In genomic region chr21:37365657-37366487, GRCh38 we compare ENCODE assay signal across 1 cellular context.
TF ChIP-seq lines count a peak whose summit lies in the region.

No MANE protein-coding gene starts in this region.

TF ChIP-seq in GM12878, 131 proteins besides CTCF, POLR2A, EP300 and RAD21 (continues in another document):
- TF ChIP-seq, protein P1, sequence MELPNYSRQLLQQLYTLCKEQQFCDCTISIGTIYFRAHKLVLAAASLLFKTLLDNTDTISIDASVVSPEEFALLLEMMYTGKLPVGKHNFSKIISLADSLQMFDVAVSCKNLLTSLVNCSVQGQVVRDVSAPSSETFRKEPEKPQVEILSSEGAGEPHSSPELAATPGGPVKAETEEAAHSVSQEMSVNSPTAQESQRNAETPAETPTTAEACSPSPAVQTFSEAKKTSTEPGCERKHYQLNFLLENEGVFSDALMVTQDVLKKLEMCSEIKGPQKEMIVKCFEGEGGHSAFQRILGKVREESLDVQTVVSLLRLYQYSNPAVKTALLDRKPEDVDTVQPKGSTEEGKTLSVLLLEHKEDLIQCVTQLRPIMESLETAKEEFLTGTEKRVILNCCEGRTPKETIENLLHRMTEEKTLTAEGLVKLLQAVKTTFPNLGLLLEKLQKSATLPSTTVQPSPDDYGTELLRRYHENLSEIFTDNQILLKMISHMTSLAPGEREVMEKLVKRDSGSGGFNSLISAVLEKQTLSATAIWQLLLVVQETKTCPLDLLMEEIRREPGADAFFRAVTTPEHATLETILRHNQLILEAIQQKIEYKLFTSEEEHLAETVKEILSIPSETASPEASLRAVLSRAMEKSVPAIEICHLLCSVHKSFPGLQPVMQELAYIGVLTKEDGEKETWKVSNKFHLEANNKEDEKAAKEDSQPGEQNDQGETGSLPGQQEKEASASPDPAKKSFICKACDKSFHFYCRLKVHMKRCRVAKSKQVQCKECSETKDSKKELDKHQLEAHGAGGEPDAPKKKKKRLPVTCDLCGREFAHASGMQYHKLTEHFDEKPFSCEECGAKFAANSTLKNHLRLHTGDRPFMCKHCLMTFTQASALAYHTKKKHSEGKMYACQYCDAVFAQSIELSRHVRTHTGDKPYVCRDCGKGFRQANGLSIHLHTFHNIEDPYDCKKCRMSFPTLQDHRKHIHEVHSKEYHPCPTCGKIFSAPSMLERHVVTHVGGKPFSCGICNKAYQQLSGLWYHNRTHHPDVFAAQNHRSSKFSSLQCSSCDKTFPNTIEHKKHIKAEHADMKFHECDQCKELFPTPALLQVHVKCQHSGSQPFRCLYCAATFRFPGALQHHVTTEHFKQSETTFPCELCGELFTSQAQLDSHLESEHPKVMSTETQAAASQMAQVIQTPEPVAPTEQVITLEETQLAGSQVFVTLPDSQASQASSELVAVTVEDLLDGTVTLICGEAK (IDR thresholded peaks at IDR 0.05; ENCODE audit: borderline replicate concordance): no peak
- peak; percentile 78; the same call in 1 of the 2 replicates for TF ChIP-seq ZNF207 (IDR thresholded peaks at IDR 0.05; ENCODE audit: borderline replicate concordance)
- peak; percentile 81 for TF ChIP-seq DPF2 (IDR thresholded peaks at IDR 0.05)
- no peak for TF ChIP-seq EZH2 (IDR thresholded peaks at IDR 0.05; ENCODE audit: borderline replicate concordance, control insufficient read depth, low read depth, low read length)
- no peak for TF ChIP-seq NFXL1 (IDR thresholded peaks at IDR 0.05; ENCODE audit: borderline replicate concordance)
- TF ChIP-seq PML (IDR thresholded peaks at IDR 0.05; ENCODE audit: low read length): 0 out of 2 replicates have a peak, but pooled peaks have one; percentile 34
- TF ChIP-seq, protein P2, sequence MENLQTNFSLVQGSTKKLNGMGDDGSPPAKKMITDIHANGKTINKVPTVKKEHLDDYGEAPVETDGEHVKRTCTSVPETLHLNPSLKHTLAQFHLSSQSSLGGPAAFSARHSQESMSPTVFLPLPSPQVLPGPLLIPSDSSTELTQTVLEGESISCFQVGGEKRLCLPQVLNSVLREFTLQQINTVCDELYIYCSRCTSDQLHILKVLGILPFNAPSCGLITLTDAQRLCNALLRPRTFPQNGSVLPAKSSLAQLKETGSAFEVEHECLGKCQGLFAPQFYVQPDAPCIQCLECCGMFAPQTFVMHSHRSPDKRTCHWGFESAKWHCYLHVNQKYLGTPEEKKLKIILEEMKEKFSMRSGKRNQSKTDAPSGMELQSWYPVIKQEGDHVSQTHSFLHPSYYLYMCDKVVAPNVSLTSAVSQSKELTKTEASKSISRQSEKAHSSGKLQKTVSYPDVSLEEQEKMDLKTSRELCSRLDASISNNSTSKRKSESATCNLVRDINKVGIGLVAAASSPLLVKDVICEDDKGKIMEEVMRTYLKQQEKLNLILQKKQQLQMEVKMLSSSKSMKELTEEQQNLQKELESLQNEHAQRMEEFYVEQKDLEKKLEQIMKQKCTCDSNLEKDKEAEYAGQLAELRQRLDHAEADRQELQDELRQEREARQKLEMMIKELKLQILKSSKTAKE (IDR thresholded peaks at IDR 0.05; ENCODE audit: low read depth, poor library complexity, severe bottlenecking): no peak
- no peak for TF ChIP-seq ETV6 (conservative IDR thresholded peaks at IDR 0.05 in 1 of 2, IDR thresholded peaks at IDR 0.05 in 1 of 2; ENCODE audit: borderline replicate concordance in 1 of 2, low read depth in 1 of 2)
- peak; percentile 38; the same call in 1 of the 2 replicates for TF ChIP-seq NR2F1 (conservative IDR thresholded peaks at IDR 0.05)
- TF ChIP-seq KAT2A (conservative IDR thresholded peaks at IDR 0.05; ENCODE audit: control insufficient read depth, low read depth, low read length): no peak
- TF ChIP-seq NRF1 (conservative IDR thresholded peaks at IDR 0.05; ENCODE audit: low read depth, low read length): no peak
- TF ChIP-seq YBX1 (IDR thresholded peaks at IDR 0.05): no peak
- peak; percentile 86 for TF ChIP-seq BACH1 (IDR thresholded peaks at IDR 0.05; ENCODE audit: borderline replicate concordance)
- no peak for TF ChIP-seq JUND (IDR thresholded peaks at IDR 0.05; ENCODE audit: low read depth, low read length)
- TF ChIP-seq CHD4 (IDR thresholded peaks at IDR 0.05): no peak
- TF ChIP-seq STAT1 (conservative IDR thresholded peaks at IDR 0.05): no peak
- no peak for TF ChIP-seq HDAC6 (IDR thresholded peaks at IDR 0.05; ENCODE audit: unreplicated experiment)
- TF ChIP-seq YY1 (IDR thresholded peaks at IDR 0.05; ENCODE audit: low read depth, low read length): peak; percentile 81
- TF ChIP-seq GABPA (IDR thresholded peaks at IDR 0.05; ENCODE audit: low read depth): no peak
- TF ChIP-seq BHLHE40 (IDR thresholded peaks at IDR 0.05; ENCODE audit: borderline replicate concordance in 1 of 2, low read depth in 2 of 2, low read length in 1 of 2): peak in 1 of 2 experiments; percentile 25; a peak in 2 of 4 replicates
- 0 out of 2 replicates have a peak, but pooled peaks have one; percentile 50 for TF ChIP-seq MLLT1 (IDR thresholded peaks at IDR 0.05)
- TF ChIP-seq, protein P3, sequence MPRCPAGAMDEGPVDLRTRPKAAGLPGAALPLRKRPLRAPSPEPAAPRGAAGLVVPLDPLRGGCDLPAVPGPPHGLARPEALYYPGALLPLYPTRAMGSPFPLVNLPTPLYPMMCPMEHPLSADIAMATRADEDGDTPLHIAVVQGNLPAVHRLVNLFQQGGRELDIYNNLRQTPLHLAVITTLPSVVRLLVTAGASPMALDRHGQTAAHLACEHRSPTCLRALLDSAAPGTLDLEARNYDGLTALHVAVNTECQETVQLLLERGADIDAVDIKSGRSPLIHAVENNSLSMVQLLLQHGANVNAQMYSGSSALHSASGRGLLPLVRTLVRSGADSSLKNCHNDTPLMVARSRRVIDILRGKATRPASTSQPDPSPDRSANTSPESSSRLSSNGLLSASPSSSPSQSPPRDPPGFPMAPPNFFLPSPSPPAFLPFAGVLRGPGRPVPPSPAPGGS (IDR thresholded peaks at IDR 0.05; ENCODE audit: borderline replicate concordance, insufficient read depth, low read depth, low read length, poor library complexity, severe bottlenecking): no peak
- no peak for TF ChIP-seq NFIC (IDR thresholded peaks at IDR 0.05; ENCODE audit: low read depth, low read length)
- peak; percentile 79 for TF ChIP-seq SMARCA5 (IDR thresholded peaks at IDR 0.05)
- TF ChIP-seq EED (IDR thresholded peaks at IDR 0.05; ENCODE audit: low read depth): peak; percentile 37
- TF ChIP-seq, protein P4, sequence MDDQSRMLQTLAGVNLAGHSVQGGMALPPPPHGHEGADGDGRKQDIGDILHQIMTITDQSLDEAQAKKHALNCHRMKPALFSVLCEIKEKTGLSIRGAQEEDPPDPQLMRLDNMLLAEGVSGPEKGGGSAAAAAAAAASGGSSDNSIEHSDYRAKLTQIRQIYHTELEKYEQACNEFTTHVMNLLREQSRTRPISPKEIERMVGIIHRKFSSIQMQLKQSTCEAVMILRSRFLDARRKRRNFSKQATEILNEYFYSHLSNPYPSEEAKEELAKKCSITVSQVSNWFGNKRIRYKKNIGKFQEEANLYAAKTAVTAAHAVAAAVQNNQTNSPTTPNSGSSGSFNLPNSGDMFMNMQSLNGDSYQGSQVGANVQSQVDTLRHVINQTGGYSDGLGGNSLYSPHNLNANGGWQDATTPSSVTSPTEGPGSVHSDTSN (IDR thresholded peaks at IDR 0.05; ENCODE audit: insufficient replicate concordance, low read depth, low read length): no peak
- no peak for TF ChIP-seq SP1 (IDR thresholded peaks at IDR 0.05; ENCODE audit: low read depth, low read length)
- TF ChIP-seq ZNF217 (IDR thresholded peaks at IDR 0.05): peak; percentile 76
- TF ChIP-seq SMAD5 (IDR thresholded peaks at IDR 0.05; ENCODE audit: low read depth): no peak; the same call in 1 of the 2 replicates
- TF ChIP-seq GATAD2B (conservative IDR thresholded peaks at IDR 0.05; ENCODE audit: low read depth): peak; percentile 82
- TF ChIP-seq ZBED1 (IDR thresholded peaks at IDR 0.05; ENCODE audit: borderline replicate concordance): no peak
- TF ChIP-seq POU2F2 (IDR thresholded peaks at IDR 0.05; ENCODE audit: borderline replicate concordance, low read depth, low read length): peak; percentile 48; the same call in 1 of the 3 replicates
- no peak for TF ChIP-seq SIN3A (IDR thresholded peaks at IDR 0.05; ENCODE audit: low read depth, low read length)
- TF ChIP-seq MEF2A (IDR thresholded peaks at IDR 0.05; ENCODE audit: insufficient read depth, low read depth, low read length): no peak
- TF ChIP-seq, protein P5, sequence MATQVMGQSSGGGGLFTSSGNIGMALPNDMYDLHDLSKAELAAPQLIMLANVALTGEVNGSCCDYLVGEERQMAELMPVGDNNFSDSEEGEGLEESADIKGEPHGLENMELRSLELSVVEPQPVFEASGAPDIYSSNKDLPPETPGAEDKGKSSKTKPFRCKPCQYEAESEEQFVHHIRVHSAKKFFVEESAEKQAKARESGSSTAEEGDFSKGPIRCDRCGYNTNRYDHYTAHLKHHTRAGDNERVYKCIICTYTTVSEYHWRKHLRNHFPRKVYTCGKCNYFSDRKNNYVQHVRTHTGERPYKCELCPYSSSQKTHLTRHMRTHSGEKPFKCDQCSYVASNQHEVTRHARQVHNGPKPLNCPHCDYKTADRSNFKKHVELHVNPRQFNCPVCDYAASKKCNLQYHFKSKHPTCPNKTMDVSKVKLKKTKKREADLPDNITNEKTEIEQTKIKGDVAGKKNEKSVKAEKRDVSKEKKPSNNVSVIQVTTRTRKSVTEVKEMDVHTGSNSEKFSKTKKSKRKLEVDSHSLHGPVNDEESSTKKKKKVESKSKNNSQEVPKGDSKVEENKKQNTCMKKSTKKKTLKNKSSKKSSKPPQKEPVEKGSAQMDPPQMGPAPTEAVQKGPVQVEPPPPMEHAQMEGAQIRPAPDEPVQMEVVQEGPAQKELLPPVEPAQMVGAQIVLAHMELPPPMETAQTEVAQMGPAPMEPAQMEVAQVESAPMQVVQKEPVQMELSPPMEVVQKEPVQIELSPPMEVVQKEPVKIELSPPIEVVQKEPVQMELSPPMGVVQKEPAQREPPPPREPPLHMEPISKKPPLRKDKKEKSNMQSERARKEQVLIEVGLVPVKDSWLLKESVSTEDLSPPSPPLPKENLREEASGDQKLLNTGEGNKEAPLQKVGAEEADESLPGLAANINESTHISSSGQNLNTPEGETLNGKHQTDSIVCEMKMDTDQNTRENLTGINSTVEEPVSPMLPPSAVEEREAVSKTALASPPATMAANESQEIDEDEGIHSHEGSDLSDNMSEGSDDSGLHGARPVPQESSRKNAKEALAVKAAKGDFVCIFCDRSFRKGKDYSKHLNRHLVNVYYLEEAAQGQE (IDR thresholded peaks at IDR 0.05; ENCODE audit: low read depth, low read length): no peak
- TF ChIP-seq IKZF2 (IDR thresholded peaks at IDR 0.05): peak; percentile 33 to 40; a peak in 2 of 4 replicates
- 0 out of 2 replicates have a peak, but pooled peaks have one; percentile 25 for TF ChIP-seq TCF3 (IDR thresholded peaks at IDR 0.05; ENCODE audit: borderline replicate concordance, insufficient read depth, low read depth, low read length)
- peak; percentile 81 for TF ChIP-seq ZNF687 (IDR thresholded peaks at IDR 0.05)
- TF ChIP-seq CHD2 (IDR thresholded peaks at IDR 0.05; ENCODE audit: borderline replicate concordance, low read depth, low read length): peak; percentile 77
